ENCODE assay signal across 15 cellular contexts in the genomic region with DNA sequence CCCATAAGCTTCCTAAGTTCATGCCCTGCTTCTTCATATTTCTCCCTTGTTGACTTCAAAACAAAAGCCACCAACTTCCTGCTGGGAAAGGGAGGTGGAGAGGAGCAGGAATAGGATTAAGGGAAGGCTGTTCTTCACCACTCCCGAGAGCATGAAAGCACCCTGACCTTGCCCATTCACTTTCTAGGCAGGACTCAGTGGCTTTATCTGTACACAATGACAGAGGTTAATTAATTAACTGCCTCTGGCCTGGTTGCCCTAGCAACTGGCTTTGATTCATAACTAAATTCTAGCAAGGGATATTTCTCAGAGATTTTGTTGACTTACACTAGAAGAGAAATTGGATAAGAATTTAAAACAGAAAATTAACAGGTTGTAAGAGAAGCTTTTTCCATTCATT.
DNase-seq lines count a peak whose midpoint lies in the region; ATAC-seq and TF ChIP-seq lines count a peak whose summit lies in the region.
"Had no signal": no experiment of that assay in that cellular context is flagged by ENCODE, and none has a peak within 500 bp of the region (broad histone marks: within the 10 kb centered on the region; RNA-seq: fewer than 3 reads in every experiment).

No MANE protein-coding gene starts in this region.

- no peaks in the 10 kb centered on the region for H3K36me3 Mint-ChIP-seq in progenitor cell of endocrine pancreas (ENCODE audit: insufficient read depth)
- H3K36me3 Mint-ChIP-seq in CD8-positive, alpha-beta memory T cell, result no peaks in the 10 kb centered on the region
- H3K36me3 Mint-ChIP-seq: IgD-negative memory B cell had no signal

- no peak for ATAC-seq in HG03108 (IDR thresholded peaks at IDR 0.05; ENCODE audit: unreplicated experiment)
- ATAC-seq: HCT116 had no signal

- no peak overlapping the region for H3K27ac ChIP-seq in CD8-positive, alpha-beta memory T cell (ENCODE audit: low read depth, low read length)

- no peaks in the 10 kb centered on the region for H3K27me3 ChIP-seq in BE2C
- H3K27me3 ChIP-seq in CD8-positive, alpha-beta memory T cell (ENCODE audit: insufficient read depth, low read length, poor library complexity, severe bottlenecking), result no peaks in the 10 kb centered on the region

- peaks cover 3% of the 10 kb centered on the region for H3K9me3 Mint-ChIP-seq in progenitor cell of endocrine pancreas (ENCODE audit: low read depth)
- peaks cover 0 to 2% (median 0%) of the 10 kb centered on the region in 5 donors for H3K9me3 Mint-ChIP-seq in CD8-positive, alpha-beta memory T cell
- H3K9me3 Mint-ChIP-seq: IgD-negative memory B cell had no signal

- H3K4me3 ChIP-seq in BE2C (ENCODE audit: low read depth, low read length), result no peak overlapping the region
- no peak overlapping the region for H3K4me3 ChIP-seq in CD8-positive, alpha-beta memory T cell (ENCODE audit: low read length)

- H3K4me1 ChIP-seq in BE2C, result peaks cover 3% of the 10 kb centered on the region; the same call in 1 of the 2 replicates
- H3K4me1 ChIP-seq in CD8-positive, alpha-beta memory T cell (ENCODE audit: insufficient read depth, low read length), result no peaks in the 10 kb centered on the region

- POLR2A ChIA-PET in CD8-positive, alpha-beta memory T cell (lab: Charles Lee), result no interaction called here

- no peak overlapping the region for H3K4me3 Mint-ChIP-seq in progenitor cell of endocrine pancreas (ENCODE audit: low read depth)
- no peak overlapping the region for H3K4me3 Mint-ChIP-seq in CD8-positive, alpha-beta memory T cell
- H3K4me3 Mint-ChIP-seq: CD4-positive, alpha-beta T cell; IgD-negative memory B cell had no signal

- peaks cover 16% of the 10 kb centered on the region for H3K4me1 Mint-ChIP-seq in progenitor cell of endocrine pancreas (ENCODE audit: low read depth)
- no peaks in the 10 kb centered on the region for H3K4me1 Mint-ChIP-seq in CD8-positive, alpha-beta memory T cell

- DNase-seq in BE2C, result peak; percentile 15
- peak; percentile 58 for DNase-seq in NCI-H69 (lab: John Stamatoyannopoulos, UW)
- peak; percentile 7 for DNase-seq in left kidney (ENCODE audit: low read depth, low spot score)
- DNase-seq in progenitor cell of endocrine pancreas (ENCODE audit: low spot score, unreplicated experiment), result no peak
- DNase-seq in CD8-positive, alpha-beta memory T cell, result no peak
- no peak for DNase-seq in iPS-NIHi7 (ENCODE audit: extremely low spot score)
- DNase-seq: ACHN; C1 segment of cervical spinal cord; CD4-positive, alpha-beta T cell; DND-41; GDM1; KG1 had no signal

- no peaks in the 10 kb centered on the region for H3K9me3 ChIP-seq in BE2C
- H3K9me3 ChIP-seq in CD8-positive, alpha-beta memory T cell (ENCODE audit: low read length), result no peaks in the 10 kb centered on the region

- no peaks in the 10 kb centered on the region for H3K36me3 ChIP-seq in BE2C
- no peaks in the 10 kb centered on the region for H3K36me3 ChIP-seq in CD8-positive, alpha-beta memory T cell (ENCODE audit: insufficient read depth, low read length)

- no peaks in the 10 kb centered on the region for H3K27me3 Mint-ChIP-seq in progenitor cell of endocrine pancreas
- H3K27me3 Mint-ChIP-seq in CD8-positive, alpha-beta memory T cell, result peaks cover 2 to 3% of the 10 kb centered on the region in 2 donors

- H3K27ac Mint-ChIP-seq in progenitor cell of endocrine pancreas, result peak overlapping the region; percentile 25
- no peak overlapping the region for H3K27ac Mint-ChIP-seq in CD8-positive, alpha-beta memory T cell
- H3K27ac Mint-ChIP-seq: CD4-positive, alpha-beta T cell had no signal

- CTCF ChIA-PET in CD8-positive, alpha-beta memory T cell (lab: Charles Lee), result no interaction called here

- no peak for TF ChIP-seq CTCF in BE2C (IDR thresholded peaks at IDR 0.05; ENCODE audit: low read depth, low read length)
- no peak for TF ChIP-seq CTCF in progenitor cell of endocrine pancreas (IDR thresholded peaks at IDR 0.05; ENCODE audit: unreplicated experiment)

Comparison
In these comparisons a context has a peak if more than half of its experiments do, and no peak if none do; other contexts are left out.
1. DNase-seq: peak in BE2C (single experiment), NCI-H69 (single experiment) and left kidney (single experiment); none in progenitor cell of endocrine pancreas (single experiment), CD8-positive, alpha-beta memory T cell (0 of 5) and iPS-NIHi7 (single experiment).